Comparison of ENCODE assay signal across 1 cellular context in the genomic region with DNA sequence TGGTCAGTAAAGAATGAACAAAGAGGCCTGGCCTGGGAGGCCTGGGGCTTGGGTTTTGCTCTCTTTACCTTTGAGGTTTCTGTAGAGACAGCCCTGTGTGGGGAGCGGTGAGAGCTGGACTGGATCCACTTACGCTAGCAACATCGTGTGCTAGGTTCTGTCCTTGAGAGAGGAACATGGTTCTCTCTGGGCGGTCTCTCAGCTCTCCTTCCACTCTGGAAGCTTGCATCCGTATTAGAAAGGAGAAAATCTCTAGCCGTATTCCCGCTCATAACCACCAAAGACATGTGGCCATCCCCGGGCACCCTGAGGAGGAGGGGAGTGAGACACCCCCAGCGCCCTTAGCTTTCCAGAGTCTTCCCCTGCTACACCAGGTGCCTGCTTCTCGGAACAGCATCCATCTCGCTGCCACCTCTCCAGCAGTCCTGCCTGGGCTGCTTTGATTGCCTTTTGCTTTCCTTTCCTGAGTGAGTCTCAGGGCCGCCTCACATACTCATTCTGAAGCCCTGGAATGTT.
TF ChIP-seq lines count a peak whose summit lies in the region.

No MANE protein-coding gene starts in this region.

TF ChIP-seq in H1, 55 proteins besides CTCF, POLR2A, EP300 and RAD21 (continued from another document):
- TF ChIP-seq KDM5A (IDR thresholded peaks at IDR 0.05; ENCODE audit: low read length), result no peak
- no peak for TF ChIP-seq FOSL1 (IDR thresholded peaks at IDR 0.05; ENCODE audit: insufficient read depth, low read depth, low read length)
- TF ChIP-seq, protein P1, sequence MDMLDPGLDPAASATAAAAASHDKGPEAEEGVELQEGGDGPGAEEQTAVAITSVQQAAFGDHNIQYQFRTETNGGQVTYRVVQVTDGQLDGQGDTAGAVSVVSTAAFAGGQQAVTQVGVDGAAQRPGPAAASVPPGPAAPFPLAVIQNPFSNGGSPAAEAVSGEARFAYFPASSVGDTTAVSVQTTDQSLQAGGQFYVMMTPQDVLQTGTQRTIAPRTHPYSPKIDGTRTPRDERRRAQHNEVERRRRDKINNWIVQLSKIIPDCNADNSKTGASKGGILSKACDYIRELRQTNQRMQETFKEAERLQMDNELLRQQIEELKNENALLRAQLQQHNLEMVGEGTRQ (IDR thresholded peaks at IDR 0.05; ENCODE audit: low read length), result no peak
- TF ChIP-seq BCL11A (IDR thresholded peaks at IDR 0.05; ENCODE audit: low read depth in 2 of 2, low read length in 2 of 2), result no peak
- TF ChIP-seq CBX8 (IDR thresholded peaks at IDR 0.05; ENCODE audit: borderline replicate concordance, low read depth, low read length), result no peak
- TF ChIP-seq NANOG (IDR thresholded peaks at IDR 0.05; ENCODE audit: insufficient read depth, low read depth, low read length, poor library complexity, severe bottlenecking), result no peak
- no peak for TF ChIP-seq HDAC2 (IDR thresholded peaks at IDR 0.05; ENCODE audit: borderline replicate concordance in 1 of 2, low read depth in 2 of 2, low read length in 2 of 2)
